In genomic region chr4:54440394-54441223, GRCh38 we compare ENCODE assay signal across 8 cellular contexts.
DNase-seq lines count a peak whose midpoint lies in the region; ATAC-seq and TF ChIP-seq lines count a peak whose summit lies in the region.

No MANE protein-coding gene starts in this region.

- ATAC-seq in GM18511 (IDR thresholded peaks at IDR 0.05; ENCODE audit: unreplicated experiment) (no peak), GM18907 (IDR thresholded peaks at IDR 0.05; ENCODE audit: unreplicated experiment) (no peak), HG03135 (IDR thresholded peaks at IDR 0.05; ENCODE audit: unreplicated experiment) (no peak)

- H3K4me1 ChIP-seq in ovary (ENCODE audit: insufficient read depth) = no peaks in the 10 kb centered on the region

- 13 to 20% (median 19%) methylated on average over 7 of the region's 7 CpGs for WGBS in ovary, 3 donors

- H3K27ac ChIP-seq in AG04450 (ENCODE audit: low read depth, low read length) (no peak overlapping the region), RWPE1 (no peak overlapping the region), ovary (no peak overlapping the region)

- H3K27me3 ChIP-seq in AG04450 (ENCODE audit: control insufficient read depth, insufficient read depth, low read length) (no peaks in the 10 kb centered on the region), ovary (no peaks in the 10 kb centered on the region)

- H3K36me3 ChIP-seq in ovary = no peaks in the 10 kb centered on the region

- POLR2A ChIA-PET in AG04450 (lab: Yijun Ruan, JAX) = no interaction called here
- POLR2A ChIA-PET in RWPE1 (lab: Yijun Ruan, JAX; ENCODE audit: low non-redundant PET) = no interaction called here

- no peak for DNase-seq in AG04450 (ENCODE audit: low read depth, low spot score)
- DNase-seq in H4 (ENCODE audit: low spot score) = peak; percentile 15
- DNase-seq in RWPE1 (ENCODE audit: low spot score) = peak; percentile 52
- peak; percentile 61 for DNase-seq in fibroblast of pulmonary artery (ENCODE audit: low read depth)
- peak in 1 of 5 donors; percentile 19 for DNase-seq in ovary

- no peak for TF ChIP-seq POLR2A in ovary (IDR thresholded peaks at IDR 0.05)

- H3K4me3 ChIP-seq in AG04450 (ENCODE audit: low read depth, low read length) (no peak overlapping the region), fibroblast of pulmonary artery (replicated peaks; ENCODE audit: low read depth, low read length) (peak overlapping the region; percentile 2), ovary (no peak overlapping the region)

- H3K9me3 ChIP-seq in AG04450 (ENCODE audit: control insufficient read depth, insufficient read depth, low read length) = no peaks in the 10 kb centered on the region
- H3K9me3 ChIP-seq in ovary = no peaks in the 10 kb centered on the region

- CTCF ChIA-PET in AG04450 (lab: Charles Lee) = interaction anchor here (0.8 to 10.5 kb wide), 10 partner anchors 15 to 1425 kb away, joined by 3 to 125 read pairs (median 4); no protein-coding TSS in a partner anchor
- CTCF ChIA-PET in RWPE1 (lab: Yijun Ruan, JAX) = interaction anchor here (0.7 kb wide), 2 partner anchors 56 to 119 kb away, joined by 3 read pairs; no protein-coding TSS in a partner anchor

- TF ChIP-seq CTCF in AG04450 (IDR thresholded peaks at IDR 0.05; ENCODE audit: low read depth, low read length) (peak; percentile 71), RWPE1 (conservative IDR thresholded peaks at IDR 0.05; ENCODE audit: low read depth) (peak; percentile 54), fibroblast of pulmonary artery (IDR thresholded peaks at IDR 0.05; ENCODE audit: low read length, missing control alignments) (peak; percentile 68), ovary (IDR thresholded peaks at IDR 0.05) (peak in 2 of 3 donors; percentile 42 to 54)

- intact Hi-C loops in ovary (cut with DNase I) = loop anchor here in 2 of 4 donors (5.0 to 10.0 kb wide), 2 partner anchors 116 to 118 kb away; no protein-coding TSS in a partner anchor

- TF ChIP-seq EP300 in ovary (IDR thresholded peaks at IDR 0.05) = no peak
